In the genomic region with DNA sequence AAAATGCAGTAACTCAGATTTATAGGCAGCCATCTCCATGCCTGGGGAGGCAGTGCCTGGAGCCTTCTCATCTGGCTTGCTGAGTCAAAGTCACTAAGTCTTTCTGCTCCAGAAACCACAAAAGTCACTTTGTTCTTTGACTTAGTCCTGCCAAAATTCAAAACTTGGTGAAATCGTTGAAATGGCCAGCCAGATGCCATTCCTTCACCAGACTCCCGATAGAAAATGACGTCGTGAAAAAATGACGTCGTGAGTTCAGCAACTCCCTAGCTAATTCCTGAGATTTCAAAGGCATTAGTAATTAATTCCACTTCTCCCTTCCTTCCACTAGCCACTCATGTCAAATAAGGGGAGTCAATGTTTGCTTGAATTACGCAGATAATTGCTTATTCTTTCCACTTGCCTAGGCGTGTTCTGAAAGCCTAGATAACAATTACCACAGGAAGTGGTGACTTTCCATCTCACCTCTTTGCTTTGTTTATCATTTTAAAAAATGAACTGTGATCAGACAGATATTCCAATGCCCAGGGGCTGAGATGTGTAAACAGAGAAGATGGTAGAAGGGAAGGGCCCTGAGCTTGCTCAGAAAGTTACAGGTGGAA, we compare ENCODE assay signal across 8 cellular contexts. TPM values are rescaled to one million over a fixed set of nuclear protein-coding genes. Genes with fewer than 3 reads are reported as not detected.
DNase-seq lines count a peak whose midpoint lies in the region; ATAC-seq, FAIRE-seq and TF ChIP-seq lines count a peak whose summit lies in the region.

No MANE protein-coding gene starts in this region.

- CTCF ChIA-PET in activated CD8-positive, alpha-beta memory T cell treated with anti-CD3 and anti-CD28 coated beads, Interleukin-2, amount 10 ng/mL, durations not matched to agents 7 days and 5 days (lab: Charles Lee): interaction anchor here (1.1 to 1.7 kb wide), 5 partner anchors 41 to 208 kb away, joined by 3 to 6 read pairs (median 4); no protein-coding TSS in a partner anchor
- CTCF ChIA-PET in H1 (lab: Charles Lee; ENCODE audit: partially characterized antibody): interaction anchor here (1.0 to 2.6 kb wide), 6 partner anchors 16 to 216 kb away, joined by 3 to 12 read pairs (median 4); no protein-coding TSS in a partner anchor

- TF ChIP-seq CTCF in H1 (IDR thresholded peaks at IDR 0.05; ENCODE audit: control extremely low read depth in 1 of 3, insufficient read depth in 1 of 3, low read depth in 1 of 3, low read length in 3 of 3): no peak

- no peak overlapping the region for H4K91ac ChIP-seq in H1 (replicated peaks; ENCODE audit: insufficient read length, low read length)

- TF ChIP-seq RAD21 in H1 (IDR thresholded peaks at IDR 0.05 in 1 of 2, conservative IDR thresholded peaks at IDR 0.05 in 1 of 2; ENCODE audit: low read depth in 2 of 2, low read length in 2 of 2): no peak

- H2AK5ac ChIP-seq in H1 (ENCODE audit: low read depth, low read length): no peak overlapping the region

- no peak overlapping the region for H3K9ac ChIP-seq in H1 (replicated peaks in 1 of 4; ENCODE audit: extremely low read depth in 1 of 4, low read depth in 3 of 4, low read length in 3 of 4)

- H3K27ac Mint-ChIP-seq in activated CD8-positive, alpha-beta memory T cell treated with anti-CD3 and anti-CD28 coated beads, Interleukin-2, amount 10 ng/mL, durations not matched to agents 7 days and 5 days: peak overlapping the region; percentile 76
- H3K27ac Mint-ChIP-seq in T-helper 1 cell treated with Interleukin-12 subunit alpha and Interleukin-12 subunit beta and Interleukin-4 antibody, amounts not matched to agents 30 μg/mL and 1 μg/mL, for 36 hours: peak overlapping the region; percentile 89
- H3K27ac Mint-ChIP-seq in stimulated activated naive B cell treated with anti-CD40 and anti-IgM and Interleukin-4, amounts not matched to agents 10 μg/mL and 1 μg/mL and 100 μg/mL, for 72 hours: no peak overlapping the region

- no peak overlapping the region for H2AFZ ChIP-seq in H1 (ENCODE audit: low read length)

- H3K56ac ChIP-seq in H1 (replicated peaks; ENCODE audit: insufficient read length, low read depth, low read length): no peak overlapping the region

- H3K9me3 ChIP-seq in H1 (ENCODE audit: insufficient read depth in 2 of 2, low read depth in 1 of 2, low read length in 1 of 2): no peaks in the 10 kb centered on the region

- no peak overlapping the region for H3K4ac ChIP-seq in H1 (replicated peaks; ENCODE audit: insufficient read length, low read depth, low read length)

- TF ChIP-seq EP300 in H1 (IDR thresholded peaks at IDR 0.05; ENCODE audit: borderline replicate concordance in 1 of 2, low read depth in 2 of 2, low read length in 2 of 2): no peak

- H3K4me1 ChIP-seq in H1 (replicated peaks in 1 of 4; ENCODE audit: control insufficient read depth in 3 of 4, insufficient read depth in 4 of 4, low read length in 3 of 4): peaks cover 0 to 10% (median 3%) of the 10 kb centered on the region in 4 experiments; a peak in 4 of 7 replicates

- no peaks in the 10 kb centered on the region for H4K20me1 ChIP-seq in H1 (replicated peaks in 1 of 2; ENCODE audit: control insufficient read depth in 1 of 2, insufficient read depth in 2 of 2, low read length in 2 of 2)

- POLR2A ChIA-PET in H1 (lab: Charles Lee; ENCODE audit: partially characterized antibody): interaction anchor here (1.4 kb wide), 1 partner anchor 47 kb away, joined by 3 read pairs; no protein-coding TSS in a partner anchor

- H3K23me2 ChIP-seq in H1 (ENCODE audit: low read depth, low read length): no peaks in the 10 kb centered on the region

- WGBS in H1 (ENCODE audit: extremely low coverage in 1 of 2, insufficient coverage in 1 of 2, insufficient read length in 1 of 2, insufficient replicate concordance in 2 of 2, low coverage in 1 of 2, low lambda C conversion rate in 2 of 2, missing lambda C conversion rate in 1 of 2), 2 experiments: 92% methylated on average over 8 of the region's 8 CpGs; no CpG with 5 or more reads in 1 of the 2 experiments

- H4K5ac ChIP-seq in H1 (ENCODE audit: insufficient read length, low read depth, low read length): no peak overlapping the region

- H3K79me1 ChIP-seq in H1 (ENCODE audit: low read depth, low read length): no peaks in the 10 kb centered on the region

- H4K8ac ChIP-seq in H1 (ENCODE audit: extremely low read depth, insufficient read depth, low read length): no peak overlapping the region

- H2BK120ac ChIP-seq in H1 (replicated peaks; ENCODE audit: low read depth, low read length): no peak overlapping the region

- peak overlapping the region; percentile 26; the same call in 1 of the 2 replicates for H3K18ac ChIP-seq in H1 (ENCODE audit: extremely low read depth, low read length)

- DNase-seq in activated CD8-positive, alpha-beta memory T cell treated with anti-CD3 and anti-CD28 coated beads, Interleukin-2, amount 10 ng/mL, durations not matched to agents 7 days and 5 days: no peak
- no peak for DNase-seq in activated CD8-positive, alpha-beta memory T cell treated with anti-CD3 and anti-CD28 coated beads, Interleukin-2, amount 50 U/mL, for 48 hours
- DNase-seq in H1 (ENCODE audit: low read depth in 1 of 2, low spot score in 2 of 2) (no peak), HT-29 (ENCODE audit: low spot score) (no peak)
- peak; percentile 4 for DNase-seq in stimulated activated naive CD4-positive, alpha-beta T cell treated with Interleukin-2 at 50 U/mL for 16 hours (lab: John Stamatoyannopoulos, UW)
- no peak for DNase-seq in stimulated activated naive B cell treated with anti-CD40 and anti-IgM and Interleukin-4, amounts not matched to agents 10 μg/mL and 1 μg/mL and 100 μg/mL, for 72 hours

- 0 out of 7 replicates have a peak, but pooled peaks cover 0 to 4% (median 0%) of the 10 kb centered on the region in 4 experiments for H3K27me3 ChIP-seq in H1 (replicated peaks in 1 of 4; ENCODE audit: control insufficient read depth in 3 of 4, extremely low read depth in 1 of 4, insufficient read depth in 3 of 4, low read length in 3 of 4)

- H3K4me2 ChIP-seq in H1 (ENCODE audit: insufficient read depth in 1 of 2, low read depth in 2 of 2, low read length in 2 of 2): no peak overlapping the region

- H3K23ac ChIP-seq in H1 (ENCODE audit: insufficient read length): no peak overlapping the region

- no peaks in the 10 kb centered on the region for H3K79me2 ChIP-seq in H1 (ENCODE audit: control insufficient read depth in 1 of 2, insufficient read depth in 2 of 2, low read length in 2 of 2)

- peaks cover 2% of the 10 kb centered on the region for H3K36me3 Mint-ChIP-seq in activated CD8-positive, alpha-beta memory T cell treated with anti-CD3 and anti-CD28 coated beads, Interleukin-2, amount 10 ng/mL, durations not matched to agents 7 days and 5 days
- peaks cover 4% of the 10 kb centered on the region for H3K36me3 Mint-ChIP-seq in T-helper 1 cell treated with Interleukin-12 subunit alpha and Interleukin-12 subunit beta and Interleukin-4 antibody, amounts not matched to agents 30 μg/mL and 1 μg/mL, for 36 hours (ENCODE audit: low read depth)
- H3K36me3 Mint-ChIP-seq in stimulated activated naive B cell treated with anti-CD40 and anti-IgM and Interleukin-4, amounts not matched to agents 10 μg/mL and 1 μg/mL and 100 μg/mL, for 72 hours: no peaks in the 10 kb centered on the region

- H2BK12ac ChIP-seq in H1 (ENCODE audit: low read depth, low read length): no peak overlapping the region

- no peak for TF ChIP-seq POLR2A in H1 (IDR thresholded peaks at IDR 0.05; ENCODE audit: control extremely low read depth in 1 of 2, low read depth in 2 of 2, low read length in 2 of 2)

- peak overlapping the region; percentile 53; the same call in 1 of the 2 replicates for H2BK20ac ChIP-seq in H1 (ENCODE audit: low read length)

- peaks cover 6% of the 10 kb centered on the region for H3K27me3 Mint-ChIP-seq in activated CD8-positive, alpha-beta memory T cell treated with anti-CD3 and anti-CD28 coated beads, Interleukin-2, amount 10 ng/mL, durations not matched to agents 7 days and 5 days
- H3K27me3 Mint-ChIP-seq in T-helper 1 cell treated with Interleukin-12 subunit alpha and Interleukin-12 subunit beta and Interleukin-4 antibody, amounts not matched to agents 30 μg/mL and 1 μg/mL, for 36 hours (ENCODE audit: low read depth): peaks cover 17% of the 10 kb centered on the region
- peaks cover 0 to 4% of the 10 kb centered on the region in 2 donors for H3K27me3 Mint-ChIP-seq in stimulated activated naive B cell treated with anti-CD40 and anti-IgM and Interleukin-4, amounts not matched to agents 10 μg/mL and 1 μg/mL and 100 μg/mL, for 72 hours

- no peak overlapping the region for H2BK15ac ChIP-seq in H1 (ENCODE audit: low read length)

- no peak overlapping the region for H3K4me3 Mint-ChIP-seq in activated CD8-positive, alpha-beta memory T cell treated with anti-CD3 and anti-CD28 coated beads, Interleukin-2, amount 10 ng/mL, durations not matched to agents 7 days and 5 days
- H3K4me3 Mint-ChIP-seq in T-helper 1 cell treated with Interleukin-12 subunit alpha and Interleukin-12 subunit beta and Interleukin-4 antibody, amounts not matched to agents 30 μg/mL and 1 μg/mL, for 36 hours: peak overlapping the region; percentile 33
- H3K4me3 Mint-ChIP-seq in stimulated activated naive B cell treated with anti-CD40 and anti-IgM and Interleukin-4, amounts not matched to agents 10 μg/mL and 1 μg/mL and 100 μg/mL, for 72 hours: no peak overlapping the region

- H3K9me3 Mint-ChIP-seq in activated CD8-positive, alpha-beta memory T cell treated with anti-CD3 and anti-CD28 coated beads, Interleukin-2, amount 10 ng/mL, durations not matched to agents 7 days and 5 days (ENCODE audit: low read depth): no peaks in the 10 kb centered on the region
- H3K9me3 Mint-ChIP-seq in T-helper 1 cell treated with Interleukin-12 subunit alpha and Interleukin-12 subunit beta and Interleukin-4 antibody, amounts not matched to agents 30 μg/mL and 1 μg/mL, for 36 hours: no peaks in the 10 kb centered on the region
- no peaks in the 10 kb centered on the region for H3K9me3 Mint-ChIP-seq in stimulated activated naive B cell treated with anti-CD40 and anti-IgM and Interleukin-4, amounts not matched to agents 10 μg/mL and 1 μg/mL and 100 μg/mL, for 72 hours

- no peak overlapping the region for H3K14ac ChIP-seq in H1 (ENCODE audit: insufficient read length)

- no peak for FAIRE-seq in H1 (lab: Jason Lieb, UNC)

- H3K4me3 ChIP-seq in H1 (ENCODE audit: extremely low read depth in 1 of 4, insufficient read depth in 2 of 4, low read depth in 3 of 4, low read length in 4 of 4): no peak overlapping the region

- H3K36me3 ChIP-seq in H1 (ENCODE audit: control insufficient read depth in 2 of 4, insufficient read depth in 4 of 4, low read length in 3 of 4): no peaks in the 10 kb centered on the region

- peaks cover 40% of the 10 kb centered on the region for H3K4me1 Mint-ChIP-seq in activated CD8-positive, alpha-beta memory T cell treated with anti-CD3 and anti-CD28 coated beads, Interleukin-2, amount 10 ng/mL, durations not matched to agents 7 days and 5 days
- H3K4me1 Mint-ChIP-seq in T-helper 1 cell treated with Interleukin-12 subunit alpha and Interleukin-12 subunit beta and Interleukin-4 antibody, amounts not matched to agents 30 μg/mL and 1 μg/mL, for 36 hours (ENCODE audit: low read depth): peaks cover 25% of the 10 kb centered on the region
- H3K4me1 Mint-ChIP-seq in stimulated activated naive B cell treated with anti-CD40 and anti-IgM and Interleukin-4, amounts not matched to agents 10 μg/mL and 1 μg/mL and 100 μg/mL, for 72 hours: peaks cover 0 to 1% of the 10 kb centered on the region in 2 donors

- H3K27ac ChIP-seq in H1 (ENCODE audit: low read depth, low read length): no peak overlapping the region

- no peak overlapping the region for H2BK5ac ChIP-seq in H1 (ENCODE audit: low read depth, low read length)

- ATAC-seq in activated CD8-positive, alpha-beta memory T cell treated with anti-CD3 and anti-CD28 coated beads, Interleukin-2, amount 10 ng/mL, durations not matched to agents 7 days and 5 days: peak; percentile 82
- no peak for ATAC-seq in HG02973 (IDR thresholded peaks at IDR 0.05; ENCODE audit: unreplicated experiment)
- ATAC-seq in stimulated activated naive B cell treated with anti-CD40 and anti-IgM and Interleukin-4, amounts not matched to agents 10 μg/mL and 1 μg/mL and 100 μg/mL, for 72 hours (replicated peaks): no peak

RNA-seq across cellular contexts. Expression of gene OSBPL3, which starts 48.5 kb away (rescaled TPM):
- total RNA-seq in activated CD8-positive, alpha-beta memory T cell treated with anti-CD3 and anti-CD28 coated beads, Interleukin-2, amount 10 ng/mL, durations not matched to agents 7 days and 5 days: 100 to 1,000 TPM in 1 of 2 experiments, 10 to 100 TPM in 1; 98.3 to 133 TPM
- 9.4 and 13.9 TPM in 2 replicates for total RNA-seq in H1 (2021; fragmentation: NEBNext Ultra II Directional; extraction: Animal tissue kit (Norgen Biotek cat#: 25700))
- polyA plus RNA-seq in H1 (2011; rRNA removed): 2.2 and 2.8 TPM in 2 replicates
- polyA plus RNA-seq in H1 (2011; cell fraction: cytosol; rRNA removed): 4.4 TPM
- polyA plus RNA-seq in H1 (2011; cell fraction: nucleus; rRNA removed): 8.4 TPM
- polyA plus RNA-seq in H1 (2012, experiment 1 of 2): 3.6 to 7.1 TPM (median 5.6 TPM) in 4 replicates
- polyA plus RNA-seq in H1 (2012, experiment 2 of 2): 0.46 TPM
- 5.0 TPM for polyA plus RNA-seq in H1 (2013, experiment 1 of 2)
- polyA plus RNA-seq in H1 (2013, experiment 2 of 2): 4.4 TPM
- 12.0 and 13.7 TPM in 2 replicates for polyA minus RNA-seq in H1 (2011; rRNA and poly(A)+ RNA removed)
- polyA minus RNA-seq in H1 (2011; cell fraction: cytosol; rRNA and poly(A)+ RNA removed): 6.8 TPM
- 17.8 TPM for polyA minus RNA-seq in H1 (2011; cell fraction: nucleus; rRNA and poly(A)+ RNA removed)
- total RNA-seq in HT-29 (2014; rRNA removed; shearing (Covaris generic)): 8.3 and 13.7 TPM in 2 replicates
